ENCODE assay signal across 13 cellular contexts in genomic region chr9:15349892-15350761, GRCh38. TPM values are rescaled to one million over a fixed set of nuclear protein-coding genes. Genes with fewer than 3 reads are reported as not detected.
DNase-seq lines count a peak whose midpoint lies in the region; ATAC-seq lines count a peak whose summit lies in the region.
"Had no signal": no experiment of that assay in that cellular context is flagged by ENCODE, and none has a peak within 500 bp of the region (broad histone marks: within the 10 kb centered on the region; RNA-seq: fewer than 3 reads in every experiment).

No MANE protein-coding gene starts in this region.

- H3K4me1 Mint-ChIP-seq in T-helper 2 cell treated with Interferon-gamma antibody and Interleukin-4, amounts not matched to agents 5 μg/mL and 100 μg/mL, for 36 hours (ENCODE audit: low read depth): peaks cover 12% of the 10 kb centered on the region

- no peaks in the 10 kb centered on the region for H3K9me3 ChIP-seq in SJSA1 (replicated peaks)
- H3K9me3 ChIP-seq: right lobe of liver had no signal

- no peaks in the 10 kb centered on the region for H3K36me3 Mint-ChIP-seq in T-helper 2 cell treated with Interferon-gamma antibody and Interleukin-4, amounts not matched to agents 5 μg/mL and 100 μg/mL, for 36 hours (ENCODE audit: low read depth)
- H3K36me3 Mint-ChIP-seq: activated naive CD8-positive, alpha-beta T cell treated with anti-CD3 and anti-CD28 coated beads, Interleukin-2, amount 10 ng/mL, durations not matched to agents 7 days and 5 days had no signal

- no peak overlapping the region for H3K4me3 Mint-ChIP-seq in T-helper 2 cell treated with Interferon-gamma antibody and Interleukin-4, amounts not matched to agents 5 μg/mL and 100 μg/mL, for 36 hours
- H3K4me3 Mint-ChIP-seq: activated naive CD8-positive, alpha-beta T cell treated with anti-CD3 and anti-CD28 coated beads, Interleukin-2, amount 10 ng/mL, durations not matched to agents 7 days and 5 days had no signal

- no peak overlapping the region for H3K27ac ChIP-seq in SJSA1
- H3K27ac ChIP-seq: right lobe of liver had no signal

- no peak overlapping the region for H3K4me3 ChIP-seq in SJSA1
- H3K4me3 ChIP-seq: lung, right lobe of liver had no signal

- H3K27me3 Mint-ChIP-seq in T-helper 2 cell treated with Interferon-gamma antibody and Interleukin-4, amounts not matched to agents 5 μg/mL and 100 μg/mL, for 36 hours (ENCODE audit: low read depth): no peaks in the 10 kb centered on the region
- H3K27me3 Mint-ChIP-seq: activated naive CD8-positive, alpha-beta T cell treated with anti-CD3 and anti-CD28 coated beads, Interleukin-2, amount 10 ng/mL, durations not matched to agents 7 days and 5 days had no signal

- no peaks in the 10 kb centered on the region for H3K27me3 ChIP-seq in SJSA1 (replicated peaks)
- H3K27me3 ChIP-seq: right lobe of liver had no signal

- peak; percentile 92 for DNase-seq in DMS153 (lab: John Stamatoyannopoulos, UW)
- peak; percentile 19 for DNase-seq in HS-5 (ENCODE audit: low read depth)
- DNase-seq in SJSA1 (ENCODE audit: low read depth in 1 of 2, low spot score in 2 of 2): peak; percentile 3 to 44
- peak; percentile 45 for DNase-seq in mucosa of gallbladder (ENCODE audit: low spot score)
- DNase-seq in T-helper 2 cell treated with Interferon-gamma antibody and Interleukin-4, amounts not matched to agents 5 μg/mL and 100 μg/mL, for 36 hours (ENCODE audit: low spot score): no peak
- DNase-seq in GDM1 (lab: John Stamatoyannopoulos, UW): no peak
- DNase-seq: activated naive CD8-positive, alpha-beta T cell treated with anti-CD3 and anti-CD28 coated beads, Interleukin-2, amount 10 ng/mL, durations not matched to agents 7 days and 5 days; NCI-H1930; right lobe of liver; T-helper 9 cell had no signal

- no peak for ATAC-seq in HG03139 (IDR thresholded peaks at IDR 0.05; ENCODE audit: unreplicated experiment)
- no peak for ATAC-seq in GM21367 (IDR thresholded peaks at IDR 0.05; ENCODE audit: unreplicated experiment)

- H3K9me3 Mint-ChIP-seq in T-helper 2 cell treated with Interferon-gamma antibody and Interleukin-4, amounts not matched to agents 5 μg/mL and 100 μg/mL, for 36 hours: no peaks in the 10 kb centered on the region
- H3K9me3 Mint-ChIP-seq: activated naive CD8-positive, alpha-beta T cell treated with anti-CD3 and anti-CD28 coated beads, Interleukin-2, amount 10 ng/mL, durations not matched to agents 7 days and 5 days had no signal

- H3K36me3 ChIP-seq in SJSA1: no peaks in the 10 kb centered on the region
- H3K36me3 ChIP-seq: right lobe of liver had no signal

- H3K27ac Mint-ChIP-seq in T-helper 2 cell treated with Interferon-gamma antibody and Interleukin-4, amounts not matched to agents 5 μg/mL and 100 μg/mL, for 36 hours: no peak overlapping the region

- no peaks in the 10 kb centered on the region for H3K4me1 ChIP-seq in SJSA1 (replicated peaks)
- H3K4me1 ChIP-seq: right lobe of liver had no signal

RNA-seq across cellular contexts. Expression of gene TTC39B, which starts 43.1 kb away (rescaled TPM):
- total RNA-seq in SJSA1 (2014; rRNA removed; shearing (Covaris generic)): 2.7 and 5.9 TPM in 2 replicates
- 30.2 TPM for total RNA-seq in mucosa of gallbladder

Comparison
In these comparisons a context has a peak if more than half of its experiments do, and no peak if none do; other contexts are left out.
1. DNase-seq: peak in DMS153 (single experiment), HS-5 (single experiment), SJSA1 (2 of 2) and mucosa of gallbladder (single experiment); none in T-helper 2 cell treated with Interferon-gamma antibody and Interleukin-4, amounts not matched to agents 5 μg/mL and 100 μg/mL, for 36 hours (single experiment) and GDM1 (single experiment).